19 cellular contexts compared by ENCODE assay signal in the genomic region with DNA sequence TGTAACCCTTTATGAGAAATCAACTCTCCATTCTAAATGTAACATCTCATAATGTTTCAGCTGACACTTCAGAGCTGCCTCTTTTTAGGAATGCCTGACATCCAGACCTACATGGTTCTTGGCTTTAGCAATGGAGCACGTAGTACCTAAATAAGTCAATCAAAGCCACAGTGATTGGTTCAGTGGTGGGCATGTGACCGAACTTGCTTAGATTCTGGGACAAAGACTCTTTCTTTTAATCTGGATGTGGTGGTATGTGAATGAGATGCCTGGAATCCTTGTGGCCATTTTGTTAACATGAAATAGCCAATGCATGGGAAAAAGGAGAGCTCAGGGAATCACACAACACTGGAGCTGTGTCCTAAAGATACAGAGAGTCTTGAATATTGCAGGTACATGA. TPM values are rescaled to one million over a fixed set of nuclear protein-coding genes. Genes with fewer than 3 reads are reported as not detected.
DNase-seq lines count a peak whose midpoint lies in the region; ATAC-seq and TF ChIP-seq lines count a peak whose summit lies in the region.
"Had no signal": no experiment of that assay in that cellular context is flagged by ENCODE, and none has a peak within 500 bp of the region (broad histone marks: within the 10 kb centered on the region; RNA-seq: fewer than 3 reads in every experiment).

No MANE protein-coding gene starts in this region.

- H3K79me2 ChIP-seq in hepatocyte (no peaks in the 10 kb centered on the region), smooth muscle cell (ENCODE audit: low read depth) (no peaks in the 10 kb centered on the region)

- no peak for ATAC-seq in activated naive CD8-positive, alpha-beta T cell treated with anti-CD3 and anti-CD28 coated beads, Interleukin-2, amount 50 U/mL, for 24 hours
- no peak for ATAC-seq in HG03095 (IDR thresholded peaks at IDR 0.05; ENCODE audit: unreplicated experiment)
- ATAC-seq: A549 had no signal

- CTCF ChIA-PET in Caco-2 (lab: Charles Lee) = no interaction called here

- H3K4me2 ChIP-seq in hepatocyte (no peak overlapping the region), smooth muscle cell (peak overlapping the region; percentile 50)
- H3K4me2 ChIP-seq: A549, BLaER1, KMS-11 had no signal

- WGBS in hepatocyte (ENCODE audit: low lambda C conversion rate, missing lambda C conversion rate) = 96% methylated on average over 2 of the region's 2 CpGs
- WGBS in smooth muscle cell (ENCODE audit: low lambda C conversion rate) = 89% methylated on average over 2 of the region's 2 CpGs

- no peak overlapping the region for H3K4me3 Mint-ChIP-seq in activated naive CD8-positive, alpha-beta T cell
- H3K4me3 Mint-ChIP-seq in activated naive CD8-positive, alpha-beta T cell treated with anti-CD3 and anti-CD28 coated beads, Interleukin-2, amount 50 U/mL, for 24 hours = no peak overlapping the region
- H3K4me3 Mint-ChIP-seq in Caco-2 (ENCODE audit: unreplicated experiment) = no peak overlapping the region
- H3K4me3 Mint-ChIP-seq: HFFc6 had no signal

- intact Hi-C loops in Caco-2 (cut with micrococcal nuclease; ENCODE audit: unreplicated experiment) = no loop called here

- no peak for DNase-seq in activated naive CD8-positive, alpha-beta T cell treated with anti-CD3 and anti-CD28 coated beads, Interleukin-2, amount 50 U/mL, for 24 hours
- DNase-seq in SK-MEL-5 (ENCODE audit: low read depth, low spot score) = peak; percentile 56
- DNase-seq in hepatocyte (ENCODE audit: low spot score) = no peak
- DNase-seq in smooth muscle cell (lab: John Stamatoyannopoulos, UW; ENCODE audit: unreplicated experiment) = no peak
- DNase-seq in NCI-H2196 treated with DMSO at 0.1 percent for 48 hours (lab: John Stamatoyannopoulos, UW; ENCODE audit: unreplicated experiment) = no peak
- DNase-seq in Caco-2 = no peak
- DNase-seq: COR-L47, H7, HFFc6, NCI-H187, NCI-H226, NCI-H524, SHP77 had no signal

- H3K36me3 Mint-ChIP-seq in activated naive CD8-positive, alpha-beta T cell = peaks cover 19% of the 10 kb centered on the region
- H3K36me3 Mint-ChIP-seq in activated naive CD8-positive, alpha-beta T cell treated with anti-CD3 and anti-CD28 coated beads, Interleukin-2, amount 50 U/mL, for 24 hours (ENCODE audit: low read depth) = peaks cover 42% of the 10 kb centered on the region
- H3K36me3 Mint-ChIP-seq in Caco-2 (ENCODE audit: insufficient read depth, unreplicated experiment) = no peaks in the 10 kb centered on the region

- H3K9me3 Mint-ChIP-seq in activated naive CD8-positive, alpha-beta T cell (ENCODE audit: low read depth) = peaks cover 3% of the 10 kb centered on the region
- H3K9me3 Mint-ChIP-seq in activated naive CD8-positive, alpha-beta T cell treated with anti-CD3 and anti-CD28 coated beads, Interleukin-2, amount 50 U/mL, for 24 hours = peaks cover 9% of the 10 kb centered on the region
- H3K9me3 Mint-ChIP-seq in Caco-2 (ENCODE audit: unreplicated experiment) = peaks cover 12% of the 10 kb centered on the region
- H3K9me3 Mint-ChIP-seq: HFFc6 had no signal

- peaks cover 4% of the 10 kb centered on the region for H3F3A ChIP-seq in smooth muscle cell (ENCODE audit: low read depth)

- peaks cover 63% of the 10 kb centered on the region for H3K4me1 Mint-ChIP-seq in activated naive CD8-positive, alpha-beta T cell (ENCODE audit: low read depth)
- peaks cover 59% of the 10 kb centered on the region for H3K4me1 Mint-ChIP-seq in activated naive CD8-positive, alpha-beta T cell treated with anti-CD3 and anti-CD28 coated beads, Interleukin-2, amount 50 U/mL, for 24 hours
- H3K4me1 Mint-ChIP-seq in Caco-2 (ENCODE audit: low read depth, unreplicated experiment) = no peaks in the 10 kb centered on the region

- H3K27ac ChIP-seq in hepatocyte = peak overlapping the region; percentile 21
- peak overlapping the region; percentile 89 for H3K27ac ChIP-seq in smooth muscle cell (ENCODE audit: low read depth)
- H3K27ac ChIP-seq: A549, BLaER1, KMS-11 had no signal

- H3K9ac ChIP-seq in smooth muscle cell (ENCODE audit: low read depth) = peak overlapping the region; percentile 27
- H3K9ac ChIP-seq: BLaER1, KMS-11 had no signal

- no peaks in the 10 kb centered on the region for H3K9me2 ChIP-seq in hepatocyte (replicated peaks; ENCODE audit: insufficient read depth)

- H3K4me3 ChIP-seq in hepatocyte = no peak overlapping the region
- H3K4me3 ChIP-seq in smooth muscle cell = no peak overlapping the region
- no peak overlapping the region for H3K4me3 ChIP-seq in Caco-2 (ENCODE audit: low read depth, low read length)
- H3K4me3 ChIP-seq: A549, BLaER1 had no signal

- H3K27me3 ChIP-seq in hepatocyte (no peaks in the 10 kb centered on the region), smooth muscle cell (ENCODE audit: low read depth) (no peaks in the 10 kb centered on the region), Caco-2 (replicated peaks; ENCODE audit: control insufficient read depth, insufficient read depth, low read length) (no peaks in the 10 kb centered on the region)
- H3K27me3 ChIP-seq: BLaER1 had no signal

- H3K9me3 ChIP-seq in hepatocyte (ENCODE audit: low read depth) (no peaks in the 10 kb centered on the region), smooth muscle cell (replicated peaks; ENCODE audit: low read depth) (no peaks in the 10 kb centered on the region), Caco-2 (no peaks in the 10 kb centered on the region)
- H3K9me3 ChIP-seq: A549, BLaER1 had no signal

- POLR2A ChIA-PET in Caco-2 (lab: Charles Lee) = no interaction called here

- no peaks in the 10 kb centered on the region for H3K27me3 Mint-ChIP-seq in activated naive CD8-positive, alpha-beta T cell
- H3K27me3 Mint-ChIP-seq in activated naive CD8-positive, alpha-beta T cell treated with anti-CD3 and anti-CD28 coated beads, Interleukin-2, amount 50 U/mL, for 24 hours = no peaks in the 10 kb centered on the region
- peaks cover 3% of the 10 kb centered on the region for H3K27me3 Mint-ChIP-seq in Caco-2 (ENCODE audit: insufficient read depth, unreplicated experiment)

- H3K4me1 ChIP-seq in hepatocyte (ENCODE audit: insufficient read depth) (no peaks in the 10 kb centered on the region), smooth muscle cell (ENCODE audit: low read depth) (peaks cover 12% of the 10 kb centered on the region), Caco-2 (no peaks in the 10 kb centered on the region)
- H3K4me1 ChIP-seq: A549 had no signal

- BruUV-seq in Caco-2 (replicated peaks; lab: Mats Ljungman, UMichigan) = no TSS peak

- H4K20me1 ChIP-seq in hepatocyte (ENCODE audit: insufficient read depth, poor library complexity, severe bottlenecking) (no peaks in the 10 kb centered on the region), smooth muscle cell (ENCODE audit: low read depth) (no peaks in the 10 kb centered on the region)
- H4K20me1 ChIP-seq: BLaER1 had no signal

- in situ Hi-C loops in SK-MEL-5 (cut with HindIII; ENCODE audit: low pct_unique_long_range_greater_than_20kb, low sequenced_read_pairs) = no loop called here

- H3K36me3 ChIP-seq in hepatocyte (replicated peaks; ENCODE audit: insufficient read depth, low read depth) (no peaks in the 10 kb centered on the region), smooth muscle cell (ENCODE audit: low read depth) (no peaks in the 10 kb centered on the region), Caco-2 (ENCODE audit: control insufficient read depth, insufficient read depth, low read length) (no peaks in the 10 kb centered on the region)
- H3K36me3 ChIP-seq: BLaER1 had no signal

- peak overlapping the region; percentile 72 for H3K27ac Mint-ChIP-seq in activated naive CD8-positive, alpha-beta T cell
- no peak overlapping the region for H3K27ac Mint-ChIP-seq in activated naive CD8-positive, alpha-beta T cell treated with anti-CD3 and anti-CD28 coated beads, Interleukin-2, amount 50 U/mL, for 24 hours
- H3K27ac Mint-ChIP-seq in Caco-2 (ENCODE audit: unreplicated experiment) = no peak overlapping the region
- H3K27ac Mint-ChIP-seq: HFFc6 had no signal

- TF ChIP-seq CTCF in hepatocyte (IDR thresholded peaks at IDR 0.05; ENCODE audit: poor library complexity) (no peak), smooth muscle cell (IDR thresholded peaks at IDR 0.05; ENCODE audit: borderline replicate concordance, insufficient read depth, poor library complexity, severe bottlenecking) (no peak), Caco-2 (IDR thresholded peaks at IDR 0.05; ENCODE audit: insufficient read depth in 1 of 2, low read depth in 1 of 2, low read length in 1 of 2, severe bottlenecking in 1 of 2, unreplicated experiment in 1 of 2) (no peak)

- H2AFZ ChIP-seq in hepatocyte (no peak overlapping the region), smooth muscle cell (ENCODE audit: low read depth) (peak overlapping the region; percentile 91)

RNA-seq across cellular contexts. Expression of a gene that starts 11.8 kb away (rescaled TPM):
- 0.03 TPM in 1 of 2 replicates, not detected in the other for total RNA-seq in SK-MEL-5 (2014; rRNA removed; shearing (Covaris generic))
- 0.04 and 0.11 TPM in 2 replicates for polyA plus RNA-seq in SK-MEL-5 (2015; cell fraction: cytosol; rRNA removed)
- not detected in 2 replicates for polyA plus RNA-seq in SK-MEL-5 (2015; cell fraction: nucleus; rRNA removed)
- total RNA-seq in hepatocyte = 0.04 and 0.10 TPM in 2 replicates
- 0.13 and 0.22 TPM in 2 replicates for polyA plus RNA-seq in hepatocyte
- 0.04 TPM in 1 of 2 replicates, not detected in the other for total RNA-seq in smooth muscle cell
- polyA plus RNA-seq in smooth muscle cell = 0.09 TPM in 1 of 2 replicates, not detected in the other
- total RNA-seq in Caco-2 (2022) = not detected in 2 replicates
- total RNA-seq: H7, HT-29 had no signal

RNA-seq across cellular contexts. Expression of a gene that starts 23.8 kb away (rescaled TPM):
- 20.4 and 24.7 TPM in 2 replicates for total RNA-seq in SK-MEL-5 (2014; rRNA removed; shearing (Covaris generic))
- 16.6 and 24.2 TPM in 2 replicates for polyA plus RNA-seq in SK-MEL-5 (2015; cell fraction: cytosol; rRNA removed)
- polyA plus RNA-seq in SK-MEL-5 (2015; cell fraction: nucleus; rRNA removed) = 8.9 and 10.3 TPM in 2 replicates
- total RNA-seq in hepatocyte = 47.5 TPM in 2 replicates
- 20.7 and 23.0 TPM in 2 replicates for polyA plus RNA-seq in hepatocyte
- 31.0 and 34.6 TPM in 2 replicates for total RNA-seq in smooth muscle cell
- 11.6 and 18.6 TPM in 2 replicates for polyA plus RNA-seq in smooth muscle cell
- 16.3 and 19.9 TPM in 2 replicates for total RNA-seq in Caco-2 (2022)
- total RNA-seq: HT-29 had no signal
